Comparison of ENCODE assay signal across 9 cellular contexts in genomic region chr11:120344302-120345004, GRCh38. TPM values are rescaled to one million over a fixed set of nuclear protein-coding genes. Genes with fewer than 3 reads are reported as not detected.
DNase-seq lines count a peak whose midpoint lies in the region; ATAC-seq and TF ChIP-seq lines count a peak whose summit lies in the region.
"Had no signal": no experiment of that assay in that cellular context is flagged by ENCODE, and none has a peak within 500 bp of the region (broad histone marks: within the 10 kb centered on the region; RNA-seq: fewer than 3 reads in every experiment).

No MANE protein-coding gene starts in this region.

- peak; percentile 73 for ATAC-seq in GM19351 (IDR thresholded peaks at IDR 0.05; ENCODE audit: unreplicated experiment)
- peak; percentile 88 for ATAC-seq in HG03139 (IDR thresholded peaks at IDR 0.05; ENCODE audit: unreplicated experiment)

- no peak for TF ChIP-seq CTCF in DOHH2 (IDR thresholded peaks at IDR 0.05; ENCODE audit: low read depth, low read length, poor library complexity, severe bottlenecking)
- no peak for TF ChIP-seq CTCF in epithelial cell of esophagus (IDR thresholded peaks at IDR 0.05; ENCODE audit: insufficient read depth, low read depth, low read length, missing control alignments)
- TF ChIP-seq CTCF in sigmoid colon (IDR thresholded peaks at IDR 0.05) = no peak

- H3K9me3 ChIP-seq in DOHH2 (ENCODE audit: control insufficient read depth, insufficient read depth, low read length) (peaks cover 5% of the 10 kb centered on the region; the same call in 1 of the 2 replicates), thymus (ENCODE audit: control insufficient read depth) (no peaks in the 10 kb centered on the region), sigmoid colon (no peaks in the 10 kb centered on the region)

- TF ChIP-seq EP300 in sigmoid colon (IDR thresholded peaks at IDR 0.05) = no peak

- H3K4me2 ChIP-seq in DOHH2 (ENCODE audit: low read length) = peak overlapping the region; percentile 57

- no peaks in the 10 kb centered on the region for H3K9me2 ChIP-seq in DOHH2 (replicated peaks; ENCODE audit: control insufficient read depth, low read length)

- H3K27ac ChIP-seq in DOHH2 (ENCODE audit: low read depth, low read length) (no peak overlapping the region), thymus (ENCODE audit: low read depth) (no peak overlapping the region), sigmoid colon (peak overlapping the region in 1 of 4 donors; percentile 16)

- DNase-seq in SK-MEL-5 (ENCODE audit: low read depth, low spot score) (peak; percentile 59), epithelial cell of esophagus (ENCODE audit: low read depth) (peak; percentile 47), sigmoid colon (no peak), AG08395 (ENCODE audit: low spot score) (no peak)
- DNase-seq: left cardiac atrium had no signal

- intact Hi-C loops in sigmoid colon (cut with DNase I) = no loop called here

- peaks cover 23% of the 10 kb centered on the region for H3K4me1 ChIP-seq in DOHH2 (ENCODE audit: control insufficient read depth, low read length)
- H3K4me1 ChIP-seq in thymus (ENCODE audit: control insufficient read depth, insufficient read depth, low read length) = peaks cover 6% of the 10 kb centered on the region
- H3K4me1 ChIP-seq in sigmoid colon = peaks cover 0 to 96% (median 82%) of the 10 kb centered on the region in 4 donors

- peaks cover 57% of the 10 kb centered on the region for H3K79me2 ChIP-seq in DOHH2 (ENCODE audit: control insufficient read depth, low read length)

- H4K20me1 ChIP-seq in DOHH2 (ENCODE audit: control insufficient read depth, insufficient read depth, low read depth, low read length) = peaks cover 35% of the 10 kb centered on the region

- 1% methylated on average over 1 of the region's 1 CpG for WGBS in thymus
- 43 to 74% methylated on average over 1 of the region's 1 CpG for WGBS in sigmoid colon, 2 donors

- H3K27me3 ChIP-seq in DOHH2 (ENCODE audit: control insufficient read depth, low read length) (peaks cover 49% of the 10 kb centered on the region), thymus (ENCODE audit: control insufficient read depth, insufficient read depth) (peaks cover 28% of the 10 kb centered on the region), sigmoid colon (no peaks in the 10 kb centered on the region)

- in situ Hi-C loops in SK-MEL-5 (cut with HindIII; ENCODE audit: low pct_unique_long_range_greater_than_20kb, low sequenced_read_pairs) = no loop called here

- H3F3A ChIP-seq in DOHH2 (ENCODE audit: control insufficient read depth, insufficient read depth) = peaks cover 7% of the 10 kb centered on the region; the same call in 1 of the 2 replicates

- H3K36me3 ChIP-seq in DOHH2 (ENCODE audit: control insufficient read depth, low read length) (no peaks in the 10 kb centered on the region), thymus (ENCODE audit: control insufficient read depth, insufficient read depth) (no peaks in the 10 kb centered on the region), sigmoid colon (no peaks in the 10 kb centered on the region)

- peak overlapping the region; percentile 31; the same call in 1 of the 2 replicates for H3K4me3 ChIP-seq in DOHH2 (ENCODE audit: low read length)
- H3K4me3 ChIP-seq in epithelial cell of esophagus (ENCODE audit: low read length) = no peak overlapping the region
- H3K4me3 ChIP-seq in thymus (ENCODE audit: low read length) = peak overlapping the region; percentile 18
- no peak overlapping the region for H3K4me3 ChIP-seq in sigmoid colon

- no peak for TF ChIP-seq POLR2A in sigmoid colon (IDR thresholded peaks at IDR 0.05)

RNA-seq across cellular contexts. Expression of gene ARHGEF12, which starts 8.2 kb away (rescaled TPM):
- total RNA-seq in SK-MEL-5 (2014; rRNA removed; shearing (Covaris generic)) = 27.3 and 29.7 TPM in 2 replicates
- polyA plus RNA-seq in SK-MEL-5 (2015; cell fraction: cytosol; rRNA removed) = 21.2 and 33.1 TPM in 2 replicates
- polyA plus RNA-seq in SK-MEL-5 (2015; cell fraction: nucleus; rRNA removed) = 19.6 and 21.7 TPM in 2 replicates
- polyA plus RNA-seq in thymus (13.1 TPM), sigmoid colon (10 to 100 TPM; 18.6 to 25.2 (median 22.8) TPM)
- total RNA-seq in sigmoid colon = 100 to 1,000 TPM in 2 of 4 donors, 10 to 100 TPM in 2; 80.5 to 129 (median 94.8) TPM

RNA-seq across cellular contexts. Expression of gene TLCD5, which starts 19.4 kb away (rescaled TPM):
- total RNA-seq in SK-MEL-5 (2014; rRNA removed; shearing (Covaris generic)) = 7.8 and 9.5 TPM in 2 replicates
- 4.8 and 6.6 TPM in 2 replicates for polyA plus RNA-seq in SK-MEL-5 (2015; cell fraction: cytosol; rRNA removed)
- polyA plus RNA-seq in SK-MEL-5 (2015; cell fraction: nucleus; rRNA removed) = 21.5 and 23.2 TPM in 2 replicates
- polyA plus RNA-seq in thymus = 2.1 TPM
- total RNA-seq in sigmoid colon = 1 to 10 TPM; 3.3 to 7.2 (median 4.4) TPM
- 1 to 10 TPM in 1 of 3 donors, under 1 TPM in 1, not detected in 1; 0.60 to 1.1 TPM for polyA plus RNA-seq in sigmoid colon

Comparison
In these comparisons a context has a peak if more than half of its experiments do, and no peak if none do; other contexts are left out.
1. H3K4me3 ChIP-seq: peak in DOHH2 (single experiment) and thymus (single experiment); none in epithelial cell of esophagus (single experiment) and sigmoid colon (0 of 4).
2. DNase-seq: peak in SK-MEL-5 (single experiment) and epithelial cell of esophagus (single experiment); none in sigmoid colon (single experiment) and AG08395 (single experiment).